ENCODE assay signal across 18 cellular contexts in the genomic region with DNA sequence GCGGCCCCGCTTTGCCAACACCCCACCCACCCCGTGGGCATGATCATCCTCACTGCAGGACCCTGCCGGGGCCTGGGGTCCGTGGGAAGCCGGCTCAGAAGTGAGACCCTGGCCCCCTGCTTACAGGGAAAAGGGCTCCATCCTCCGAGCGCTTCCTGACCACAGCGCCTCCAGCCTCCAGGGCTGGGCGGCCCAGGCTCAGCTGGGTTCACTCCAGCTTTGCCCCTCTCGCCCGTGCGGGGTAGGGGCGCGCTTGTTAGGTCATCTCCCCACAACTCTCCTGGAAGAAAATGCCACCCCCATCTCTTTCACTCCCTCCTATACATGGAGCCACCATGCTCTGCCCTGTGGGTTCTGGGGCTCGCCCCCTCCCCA. TPM values are rescaled to one million over a fixed set of nuclear protein-coding genes. Genes with fewer than 3 reads are reported as not detected.
A peak's percentile ranks its signal among the peaks of the same experiment; 100 is the strongest.
DNase-seq lines count a peak whose midpoint lies in the region; ATAC-seq and TF ChIP-seq lines count a peak whose summit lies in the region.
"Had no signal": no experiment of that assay in that cellular context is flagged by ENCODE, and none has a peak within 500 bp of the region (broad histone marks: within the 10 kb centered on the region; RNA-seq: fewer than 3 reads in every experiment).

No MANE protein-coding gene starts in this region.

- no peaks in the 10 kb centered on the region for H3K79me2 ChIP-seq in ACC112 (ENCODE audit: control insufficient read depth, insufficient read depth, low read length, unreplicated experiment)
- no peaks in the 10 kb centered on the region for H3K79me2 ChIP-seq in osteoblast (ENCODE audit: insufficient read depth, low read length)

- WGBS in gastroesophageal sphincter (ENCODE audit: low coverage in 1 of 2), 2 donors: 35% methylated on average over 2 of the region's 16 CpGs; no CpG with 5 or more reads in 1 of the 2 donors

- H3K36me3 ChIP-seq in ACC112 (ENCODE audit: insufficient read depth, low read length) (no peaks in the 10 kb centered on the region), HUES48 (ENCODE audit: control insufficient read depth, insufficient read depth, low read length) (no peaks in the 10 kb centered on the region), gastroesophageal sphincter (no peaks in the 10 kb centered on the region), osteoblast (ENCODE audit: insufficient read depth, low read length) (no peaks in the 10 kb centered on the region)
- H3K36me3 ChIP-seq: breast epithelium had no signal

- TF ChIP-seq CTCF in gastroesophageal sphincter (IDR thresholded peaks at IDR 0.05) (no peak), osteoblast (IDR thresholded peaks at IDR 0.05; ENCODE audit: extremely low read depth, low read depth, low read length) (no peak)

- TF ChIP-seq POLR2A in gastroesophageal sphincter (IDR thresholded peaks at IDR 0.05): no peak

- H3K4me3 ChIP-seq in ACC112 (ENCODE audit: low read depth, low read length) (peak overlapping the region; percentile 67; the same call in 1 of the 2 replicates), HUES48 (ENCODE audit: low read depth, low read length) (peak overlapping the region; percentile 59), gastroesophageal sphincter (no peak overlapping the region), osteoblast (ENCODE audit: insufficient read depth, low read length) (peak overlapping the region; percentile 63)

- H3K4me1 ChIP-seq in ACC112 (ENCODE audit: control insufficient read depth, insufficient read depth, low read length, unreplicated experiment): peaks cover 20% of the 10 kb centered on the region
- H3K4me1 ChIP-seq in HUES48 (ENCODE audit: control insufficient read depth, insufficient read depth, low read length): no peaks in the 10 kb centered on the region; the same call in 1 of the 2 replicates
- H3K4me1 ChIP-seq in gastroesophageal sphincter: peaks cover 0 to 11% (median 7%) of the 10 kb centered on the region in 3 donors
- peaks cover 10% of the 10 kb centered on the region for H3K4me1 ChIP-seq in osteoblast (ENCODE audit: insufficient read depth, low read length)
- H3K4me1 ChIP-seq: breast epithelium had no signal

- H3K4me2 ChIP-seq in osteoblast (ENCODE audit: insufficient read depth, low read length): peak overlapping the region; percentile 74

- H2AFZ ChIP-seq in ACC112 (ENCODE audit: low read length, unreplicated experiment) (no peak overlapping the region), osteoblast (ENCODE audit: low read length) (no peak overlapping the region)

- H3K27ac ChIP-seq in ACC112 (ENCODE audit: low read depth, low read length) (no peak overlapping the region), HUES48 (ENCODE audit: low read depth, low read length) (no peak overlapping the region), gastroesophageal sphincter (no peak overlapping the region), osteoblast (ENCODE audit: low read depth, low read length) (no peak overlapping the region)
- H3K27ac ChIP-seq: breast epithelium had no signal

- TF ChIP-seq EP300 in gastroesophageal sphincter (IDR thresholded peaks at IDR 0.05): no peak

- ATAC-seq in gastroesophageal sphincter (peak; percentile 36), GM19351 (IDR thresholded peaks at IDR 0.05; ENCODE audit: unreplicated experiment) (no peak)
- ATAC-seq: Panc1 had no signal

- no peak overlapping the region for H3K9ac ChIP-seq in HUES48 (ENCODE audit: low read depth, low read length)

- no peaks in the 10 kb centered on the region for H4K20me1 ChIP-seq in osteoblast (ENCODE audit: insufficient read depth, low read length)

- H3K9me3 ChIP-seq in HUES48 (ENCODE audit: control insufficient read depth, insufficient read depth, low read length) (no peaks in the 10 kb centered on the region), gastroesophageal sphincter (no peaks in the 10 kb centered on the region), osteoblast (ENCODE audit: low read depth, low read length) (no peaks in the 10 kb centered on the region)
- H3K9me3 ChIP-seq: breast epithelium had no signal

- DNase-seq in osteoblast (ENCODE audit: insufficient read length, low spot score, missing footprints) (peak; percentile 42), NCI-H187 (lab: John Stamatoyannopoulos, UW) (no peak), RKO (ENCODE audit: low spot score) (no peak)
- no peak for DNase-seq in activated CD4-positive, CD25-positive, alpha-beta regulatory T cell (lab: John Stamatoyannopoulos, UW)
- DNase-seq: activated B cell treated with CpG ODN at 0.5 μM for 24 hours; activated naive CD4-positive, alpha-beta T cell; effector memory CD4-positive, alpha-beta T cell; GF-D8; immature natural killer cell; NCI-H748 treated with DMSO at 0.1 percent for 48 hours; nucleus accumbens; stimulated activated CD4-positive, alpha-beta T cell treated with anti-CD3 and anti-CD28 coated beads, Interleukin-4, amount 100 ng/mL, for 4 hours had no signal

- H3K27me3 ChIP-seq in ACC112 (ENCODE audit: insufficient read depth, low read length): peaks cover 15% of the 10 kb centered on the region
- peaks cover 19% of the 10 kb centered on the region for H3K27me3 ChIP-seq in HUES48 (ENCODE audit: control insufficient read depth, insufficient read depth, low read length)
- peaks cover 36% of the 10 kb centered on the region for H3K27me3 ChIP-seq in gastroesophageal sphincter
- peaks cover 3% of the 10 kb centered on the region for H3K27me3 ChIP-seq in osteoblast (ENCODE audit: insufficient read depth, low read length)

RNA-seq across cellular contexts. Expression of a gene that starts 6.6 kb away (rescaled TPM):
- total RNA-seq in gastroesophageal sphincter (1 to 10 TPM in 1 of 4 donors, under 1 TPM in 1, not detected in 2; 0.37 to 2.6 TPM), osteoblast (not detected in 2 replicates)
- total RNA-seq: activated B cell treated with CpG ODN at 0.5 μM for 24 hours had no signal

RNA-seq across cellular contexts. Expression of a gene that starts 14.7 kb away (rescaled TPM):
- 10 to 100 TPM; 12.4 to 27.4 (median 20.3) TPM for total RNA-seq in gastroesophageal sphincter
- 29.3 and 33.3 TPM in 2 replicates for total RNA-seq in osteoblast

Comparison
In these comparisons a context has a peak if more than half of its experiments do, and no peak if none do; other contexts are left out.
1. H3K4me3 ChIP-seq: peak in ACC112 (single experiment), HUES48 (single experiment) and osteoblast (single experiment); none in gastroesophageal sphincter (0 of 2).